20 cellular contexts compared by ENCODE assay signal in genomic region chr7:83211685-83212084, GRCh38. TPM values are rescaled to one million over a fixed set of nuclear protein-coding genes. Genes with fewer than 3 reads are reported as not detected.
A peak's percentile ranks its signal among the peaks of the same experiment; 100 is the strongest.
DNase-seq lines count a peak whose midpoint lies in the region; ATAC-seq, FAIRE-seq and TF ChIP-seq lines count a peak whose summit lies in the region.
"Had no signal": no experiment of that assay in that cellular context is flagged by ENCODE, and none has a peak within 500 bp of the region (broad histone marks: within the 10 kb centered on the region; RNA-seq: fewer than 3 reads in every experiment).

No MANE protein-coding gene starts in this region.

- no CpG with 5 or more reads among the region's 1 CpG for WGBS in H9 (ENCODE audit: extremely low coverage, insufficient read length, low lambda C conversion rate)
- WGBS in HUES64: no CpG with 5 or more reads among the region's 1 CpG
- WGBS in H1 (ENCODE audit: extremely low coverage in 1 of 2, insufficient coverage in 1 of 2, insufficient read length in 1 of 2, insufficient replicate concordance in 2 of 2, low coverage in 1 of 2, low lambda C conversion rate in 2 of 2, missing lambda C conversion rate in 1 of 2), 2 experiments: 6% methylated on average over 1 of the region's 1 CpG; no CpG with 5 or more reads in 1 of the 2 experiments

- no peak overlapping the region for H3T11ph ChIP-seq in H9 (ENCODE audit: low read length)

- H3K27me3 Mint-ChIP-seq in H9 (ENCODE audit: low read depth): peaks cover 2% of the 10 kb centered on the region; the same call in 1 of the 2 replicates
- H3K27me3 Mint-ChIP-seq: CD4-positive, alpha-beta memory T cell had no signal

- DNase-seq in H9 (no peak), H1 (ENCODE audit: low read depth in 1 of 2, low spot score in 2 of 2) (peak in 1 of 2 experiments; percentile 7), DMS153 treated with DMSO at 0.1 percent for 48 hours (lab: John Stamatoyannopoulos, UW; ENCODE audit: unreplicated experiment) (no peak), lower lobe of right lung (no peak), HCEC 1CT (no peak)
- DNase-seq: 8988T; CD4-positive, alpha-beta memory T cell; DMS53; DND-41; EL; GM23248; H7; KG1 had no signal

- no peaks in the 10 kb centered on the region; the same call in 1 of the 2 replicates for H3K4me1 ChIP-seq in H9 (ENCODE audit: insufficient read depth, low read length)
- H3K4me1 ChIP-seq in HUES64 (ENCODE audit: insufficient read depth, low read length): peaks cover 34% of the 10 kb centered on the region
- peaks cover 0 to 10% (median 0%) of the 10 kb centered on the region in 4 experiments; a peak in 1 of 7 replicates for H3K4me1 ChIP-seq in H1 (replicated peaks in 1 of 4; ENCODE audit: control insufficient read depth in 3 of 4, insufficient read depth in 4 of 4, low read length in 3 of 4)
- peaks cover 28% of the 10 kb centered on the region for H3K4me1 ChIP-seq in iPS-18a (ENCODE audit: control insufficient read depth, low read depth, low read length)
- H3K4me1 ChIP-seq in lower lobe of right lung: no peaks in the 10 kb centered on the region
- H3K4me1 ChIP-seq: BLaER1 had no signal

- POLR2A ChIA-PET in H1 (lab: Charles Lee; ENCODE audit: partially characterized antibody): no interaction called here

- H2AK5ac ChIP-seq in H9 (ENCODE audit: insufficient read length, low read length) (no peak overlapping the region), H1 (ENCODE audit: low read depth, low read length) (no peak overlapping the region)

- H2BK20ac ChIP-seq in H9 (ENCODE audit: low read depth, low read length, poor library complexity, severe bottlenecking) (no peak overlapping the region), H1 (ENCODE audit: low read length) (no peak overlapping the region)

- H3K14ac ChIP-seq in H9 (ENCODE audit: insufficient read depth, low read length) (no peak overlapping the region), H1 (ENCODE audit: insufficient read length) (no peak overlapping the region)

- H4K8ac ChIP-seq in H9 (replicated peaks; ENCODE audit: insufficient read length, low read depth, low read length) (no peak overlapping the region), H1 (ENCODE audit: extremely low read depth, insufficient read depth, low read length) (no peak overlapping the region)

- peaks cover 24 to 26% of the 10 kb centered on the region in 2 experiments for H3K4me1 Mint-ChIP-seq in H9
- H3K4me1 Mint-ChIP-seq: CD14-positive monocyte; CD4-positive, alpha-beta memory T cell had no signal

- no peak for TF ChIP-seq RAD21 in H1 (IDR thresholded peaks at IDR 0.05 in 1 of 2, conservative IDR thresholded peaks at IDR 0.05 in 1 of 2; ENCODE audit: low read depth in 2 of 2, low read length in 2 of 2)

- TF ChIP-seq POLR2A in H1 (IDR thresholded peaks at IDR 0.05; ENCODE audit: control extremely low read depth in 1 of 2, low read depth in 2 of 2, low read length in 2 of 2): no peak

- H3K9me3 Mint-ChIP-seq in H9: no peaks in the 10 kb centered on the region

- no peaks in the 10 kb centered on the region for H3K27me3 ChIP-seq in H9 (ENCODE audit: insufficient read depth, low read length)
- H3K27me3 ChIP-seq in HUES64 (ENCODE audit: insufficient read depth, low read length): no peaks in the 10 kb centered on the region
- H3K27me3 ChIP-seq in H1 (replicated peaks in 1 of 4; ENCODE audit: control insufficient read depth in 3 of 4, extremely low read depth in 1 of 4, insufficient read depth in 3 of 4, low read length in 3 of 4): no peaks in the 10 kb centered on the region
- H3K27me3 ChIP-seq in iPS-18a (ENCODE audit: control insufficient read depth, insufficient read depth, low read length): no peaks in the 10 kb centered on the region
- no peaks in the 10 kb centered on the region for H3K27me3 ChIP-seq in lower lobe of right lung (ENCODE audit: low read depth)
- H3K27me3 ChIP-seq: BLaER1 had no signal

- H2AFZ ChIP-seq in H9 (ENCODE audit: low read length) (no peak overlapping the region), H1 (ENCODE audit: low read length) (no peak overlapping the region)
- H2AFZ ChIP-seq: GM23248 had no signal

- H3K79me2 ChIP-seq in H9 (ENCODE audit: insufficient read depth, low read length) (no peaks in the 10 kb centered on the region), H1 (ENCODE audit: control insufficient read depth in 1 of 2, insufficient read depth in 2 of 2, low read length in 2 of 2) (no peaks in the 10 kb centered on the region)

- peak in 1 of 2 experiments; percentile 90; a peak in 2 of 3 replicates for TF ChIP-seq EP300 in H1 (IDR thresholded peaks at IDR 0.05; ENCODE audit: borderline replicate concordance in 1 of 2, low read depth in 2 of 2, low read length in 2 of 2)

- H4K5ac ChIP-seq in H9 (ENCODE audit: insufficient read length, low read depth, low read length) (no peak overlapping the region), H1 (ENCODE audit: insufficient read length, low read depth, low read length) (peak overlapping the region; percentile 6)

- FAIRE-seq in H1 (lab: Jason Lieb, UNC): peak; percentile 57
- FAIRE-seq: GM12878 had no signal

- no peak for TF ChIP-seq CTCF in H9 (conservative IDR thresholded peaks at IDR 0.05)
- no peak for TF ChIP-seq CTCF in H1 (IDR thresholded peaks at IDR 0.05; ENCODE audit: control extremely low read depth in 1 of 3, insufficient read depth in 1 of 3, low read depth in 1 of 3, low read length in 3 of 3)
- no peak for TF ChIP-seq CTCF in lower lobe of right lung (IDR thresholded peaks at IDR 0.05)

- H3K4me3 ChIP-seq in HUES64 (ENCODE audit: low read length) (peak overlapping the region; percentile 36), H1 (ENCODE audit: extremely low read depth in 1 of 4, insufficient read depth in 2 of 4, low read depth in 3 of 4, low read length in 4 of 4) (peak overlapping the region in 1 of 4 experiments; percentile 42; a peak in 1 of 8 replicates), iPS-18a (ENCODE audit: low read length) (peak overlapping the region; percentile 33), lower lobe of right lung (no peak overlapping the region)
- H3K4me3 ChIP-seq: BLaER1, GM12878, GM23248 had no signal

- no peak overlapping the region for H3K4ac ChIP-seq in H9 (ENCODE audit: low read depth, low read length)
- no peak overlapping the region for H3K4ac ChIP-seq in H1 (replicated peaks; ENCODE audit: insufficient read length, low read depth, low read length)

- no peak overlapping the region for H3K27ac ChIP-seq in H9 (ENCODE audit: insufficient read length, low read depth, low read length)
- peak overlapping the region; percentile 86; the same call in 1 of the 2 replicates for H3K27ac ChIP-seq in HUES64 (ENCODE audit: low read depth, low read length)
- H3K27ac ChIP-seq in H1 (ENCODE audit: low read depth, low read length): no peak overlapping the region
- peak overlapping the region; percentile 68 for H3K27ac ChIP-seq in iPS-18a (ENCODE audit: low read length)
- H3K27ac ChIP-seq in lower lobe of right lung: no peak overlapping the region
- H3K27ac ChIP-seq: BLaER1, GM23248, HL-60 had no signal

- no peaks in the 10 kb centered on the region for H3K9me3 ChIP-seq in H9 (ENCODE audit: control insufficient read depth, low read depth, low read length)
- H3K9me3 ChIP-seq in HUES64 (ENCODE audit: insufficient read depth, low read depth, low read length): no peaks in the 10 kb centered on the region
- no peaks in the 10 kb centered on the region for H3K9me3 ChIP-seq in H1 (ENCODE audit: insufficient read depth in 2 of 2, low read depth in 1 of 2, low read length in 1 of 2)
- no peaks in the 10 kb centered on the region for H3K9me3 ChIP-seq in iPS-18a (ENCODE audit: control insufficient read depth, low read depth, low read length)
- H3K9me3 ChIP-seq in lower lobe of right lung: no peaks in the 10 kb centered on the region
- H3K9me3 ChIP-seq: BLaER1 had no signal

- no peak overlapping the region for H3K9ac ChIP-seq in H9 (ENCODE audit: extremely low read depth, insufficient read length, low read length)
- peak overlapping the region; percentile 55; the same call in 1 of the 2 replicates for H3K9ac ChIP-seq in HUES64 (ENCODE audit: low read depth, low read length)
- no peak overlapping the region for H3K9ac ChIP-seq in H1 (replicated peaks in 1 of 4; ENCODE audit: extremely low read depth in 1 of 4, low read depth in 3 of 4, low read length in 3 of 4)
- H3K9ac ChIP-seq in iPS-18a (ENCODE audit: low read length): no peak overlapping the region
- H3K9ac ChIP-seq: BLaER1, GM23248 had no signal

- no peak overlapping the region for H2BK12ac ChIP-seq in H9 (ENCODE audit: insufficient read length, low read depth, low read length)
- H2BK12ac ChIP-seq in H1 (ENCODE audit: low read depth, low read length): no peak overlapping the region

- H2BK15ac ChIP-seq in H9 (ENCODE audit: low read depth, low read length) (no peak overlapping the region), H1 (ENCODE audit: low read length) (no peak overlapping the region)

- intact Hi-C loops in lower lobe of right lung (cut with DNase I): no loop called here

- ATAC-seq in lower lobe of right lung (no peak), GM18867 (IDR thresholded peaks at IDR 0.05; ENCODE audit: unreplicated experiment) (no peak)
- ATAC-seq: GM12878 had no signal

- no peaks in the 10 kb centered on the region for H3K36me3 Mint-ChIP-seq in H9 (ENCODE audit: insufficient read depth in 1 of 3, low read depth in 3 of 3)
- H3K36me3 Mint-ChIP-seq: CD14-positive monocyte; CD4-positive, alpha-beta memory T cell had no signal

- H3K27ac Mint-ChIP-seq in H9: peak overlapping the region in 2 of 3 experiments; percentile 2 to 73; a peak in 3 of 7 replicates
- H3K27ac Mint-ChIP-seq: CD14-positive monocyte; CD4-positive, alpha-beta memory T cell had no signal

- H3K56ac ChIP-seq in H9 (ENCODE audit: insufficient read length, low read depth, low read length): no peak overlapping the region
- H3K56ac ChIP-seq in H1 (replicated peaks; ENCODE audit: insufficient read length, low read depth, low read length): no peak overlapping the region

- H2BK120ac ChIP-seq in H9 (ENCODE audit: low read depth, low read length, poor library complexity, severe bottlenecking): no peak overlapping the region
- no peak overlapping the region for H2BK120ac ChIP-seq in H1 (replicated peaks; ENCODE audit: low read depth, low read length)

- H3K79me1 ChIP-seq in H9 (ENCODE audit: insufficient read depth, low read depth, low read length, poor library complexity, severe bottlenecking) (no peaks in the 10 kb centered on the region), H1 (ENCODE audit: low read depth, low read length) (no peaks in the 10 kb centered on the region)

- CTCF ChIA-PET in H1 (lab: Charles Lee; ENCODE audit: partially characterized antibody): interaction anchor here (0.6 kb wide), 1 partner anchor 338 kb away, joined by 3 read pairs; no protein-coding TSS in a partner anchor

- no peak overlapping the region for H4K91ac ChIP-seq in H9 (ENCODE audit: insufficient read length, low read depth, low read length)
- H4K91ac ChIP-seq in H1 (replicated peaks; ENCODE audit: insufficient read length, low read length): no peak overlapping the region

- H3K23me2 ChIP-seq in H9 (ENCODE audit: insufficient read length, low read depth, low read length, poor library complexity, severe bottlenecking) (no peaks in the 10 kb centered on the region), H1 (ENCODE audit: low read depth, low read length) (no peaks in the 10 kb centered on the region)

- H3K36me3 ChIP-seq in HUES64 (ENCODE audit: insufficient read depth, low read length): no peaks in the 10 kb centered on the region
- no peaks in the 10 kb centered on the region for H3K36me3 ChIP-seq in H1 (ENCODE audit: control insufficient read depth in 2 of 4, insufficient read depth in 4 of 4, low read length in 3 of 4)
- no peaks in the 10 kb centered on the region for H3K36me3 ChIP-seq in iPS-18a (ENCODE audit: control insufficient read depth, low read depth, low read length)
- no peaks in the 10 kb centered on the region for H3K36me3 ChIP-seq in lower lobe of right lung
- H3K36me3 ChIP-seq: BLaER1 had no signal

- H2BK5ac ChIP-seq in H9 (ENCODE audit: insufficient read length, low read length): no peak overlapping the region
- no peak overlapping the region for H2BK5ac ChIP-seq in H1 (ENCODE audit: low read depth, low read length)

- H3K4me3 Mint-ChIP-seq in H9: peak overlapping the region in 1 of 2 experiments; percentile 15; a peak in 1 of 5 replicates
- H3K4me3 Mint-ChIP-seq: CD14-positive monocyte; CD4-positive, alpha-beta memory T cell had no signal

- H3K23ac ChIP-seq in H9 (ENCODE audit: insufficient read length, low read depth, low read length) (no peak overlapping the region), H1 (ENCODE audit: insufficient read length) (no peak overlapping the region)

- H3K18ac ChIP-seq in H9 (ENCODE audit: insufficient read length, low read depth, low read length) (no peak overlapping the region), H1 (ENCODE audit: extremely low read depth, low read length) (no peak overlapping the region)

- no peaks in the 10 kb centered on the region for H4K20me1 ChIP-seq in H9 (ENCODE audit: control insufficient read depth, insufficient read depth, insufficient read length)
- H4K20me1 ChIP-seq in H1 (replicated peaks in 1 of 2; ENCODE audit: control insufficient read depth in 1 of 2, insufficient read depth in 2 of 2, low read length in 2 of 2): no peaks in the 10 kb centered on the region
- H4K20me1 ChIP-seq: BLaER1 had no signal

- H3K4me2 ChIP-seq in H9 (ENCODE audit: insufficient read depth, insufficient read length, low read length) (no peak overlapping the region), H1 (ENCODE audit: insufficient read depth in 1 of 2, low read depth in 2 of 2, low read length in 2 of 2) (peak overlapping the region; percentile 5 to 52; a peak in 3 of 4 replicates)
- H3K4me2 ChIP-seq: BLaER1 had no signal

RNA-seq across cellular contexts. Expression of gene PCLO, which starts 49.0 kb away (rescaled TPM):
- 2.8 and 3.1 TPM in 2 replicates for total RNA-seq in H9 (2021)
- 1.5 TPM for polyA plus RNA-seq in HUES64 (2013, experiment 1 of 2)
- 4.9 TPM for polyA plus RNA-seq in HUES64 (2013, experiment 2 of 2)
- 3.2 and 3.7 TPM in 2 replicates for total RNA-seq in H1 (2021; fragmentation: NEBNext Ultra II Directional; extraction: Animal tissue kit (Norgen Biotek cat#: 25700))
- 0.93 and 1.5 TPM in 2 replicates for polyA plus RNA-seq in H1 (2011; rRNA removed)
- 1.4 TPM for polyA plus RNA-seq in H1 (2011; cell fraction: cytosol; rRNA removed)
- 5.8 TPM for polyA plus RNA-seq in H1 (2011; cell fraction: nucleus; rRNA removed)
- polyA plus RNA-seq in H1 (2012, experiment 1 of 2): 1.5 to 3.5 TPM (median 3.0 TPM) in 4 replicates
- polyA plus RNA-seq in H1 (2012, experiment 2 of 2): 0.09 TPM
- polyA plus RNA-seq in H1 (2013, experiment 1 of 2): 1.8 TPM
- 1.3 TPM for polyA plus RNA-seq in H1 (2013, experiment 2 of 2)
- polyA minus RNA-seq in H1 (2011; rRNA and poly(A)+ RNA removed): 3.5 and 4.4 TPM in 2 replicates
- 1.6 TPM for polyA minus RNA-seq in H1 (2011; cell fraction: cytosol; rRNA and poly(A)+ RNA removed)
- polyA minus RNA-seq in H1 (2011; cell fraction: nucleus; rRNA and poly(A)+ RNA removed): 10.8 TPM
- total RNA-seq in lower lobe of right lung: 2.9 TPM
- total RNA-seq: GM23248 had no signal
- polyA plus RNA-seq: CD14-positive monocyte; CD4-positive, alpha-beta memory T cell had no signal

Comparison
In these comparisons a context has a peak if more than half of its experiments do, and no peak if none do; other contexts are left out.
1. H3K27ac ChIP-seq: peak in HUES64 (single experiment) and iPS-18a (single experiment); none in H9 (single experiment), H1 (single experiment) and lower lobe of right lung (single experiment).